Comparison of ENCODE assay signal across 1 cellular context in the genomic region with DNA sequence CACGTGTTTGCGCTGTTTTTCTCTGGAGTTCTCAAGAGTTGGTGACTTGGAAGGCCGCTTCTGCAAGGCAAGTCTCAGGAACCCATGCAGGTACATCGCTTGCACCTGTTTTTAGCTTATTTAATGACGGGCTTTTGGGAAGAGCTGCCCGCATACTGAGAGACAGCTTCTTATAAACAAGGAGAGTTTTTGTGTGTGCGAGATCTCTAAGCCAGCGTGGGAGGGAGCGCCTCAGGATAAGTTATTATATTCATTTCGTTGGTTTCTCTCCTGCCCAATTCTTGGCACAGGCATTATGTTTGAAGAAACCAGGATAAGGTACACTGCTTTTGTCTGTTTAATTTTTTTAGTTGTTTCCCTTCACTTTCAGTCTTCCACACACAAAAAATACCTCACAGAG.
TF ChIP-seq lines count a peak whose summit lies in the region.

No MANE protein-coding gene starts in this region.

TF ChIP-seq in SK-N-SH, 30 proteins besides CTCF, POLR2A, EP300 and RAD21:
- TF ChIP-seq SMC3 (IDR thresholded peaks at IDR 0.05; ENCODE audit: low read depth, low read length) (no peak), SIN3A (IDR thresholded peaks at IDR 0.05; ENCODE audit: borderline replicate concordance, low read depth, low read length) (no peak), TAF1 (IDR thresholded peaks at IDR 0.05; ENCODE audit: borderline replicate concordance, low read depth, low read length) (no peak), CHD2 (IDR thresholded peaks at IDR 0.05; ENCODE audit: low read length, partially characterized antibody) (no peak), MEF2A (IDR thresholded peaks at IDR 0.05; ENCODE audit: borderline replicate concordance, low read depth) (no peak)
- TF ChIP-seq, protein P1, sequence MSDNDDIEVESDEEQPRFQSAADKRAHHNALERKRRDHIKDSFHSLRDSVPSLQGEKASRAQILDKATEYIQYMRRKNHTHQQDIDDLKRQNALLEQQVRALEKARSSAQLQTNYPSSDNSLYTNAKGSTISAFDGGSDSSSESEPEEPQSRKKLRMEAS (IDR thresholded peaks at IDR 0.05; ENCODE audit: low read depth) = no peak
TF ChIP-seq in SK-N-SH: peak in this region for 0.
